In the genomic region with DNA sequence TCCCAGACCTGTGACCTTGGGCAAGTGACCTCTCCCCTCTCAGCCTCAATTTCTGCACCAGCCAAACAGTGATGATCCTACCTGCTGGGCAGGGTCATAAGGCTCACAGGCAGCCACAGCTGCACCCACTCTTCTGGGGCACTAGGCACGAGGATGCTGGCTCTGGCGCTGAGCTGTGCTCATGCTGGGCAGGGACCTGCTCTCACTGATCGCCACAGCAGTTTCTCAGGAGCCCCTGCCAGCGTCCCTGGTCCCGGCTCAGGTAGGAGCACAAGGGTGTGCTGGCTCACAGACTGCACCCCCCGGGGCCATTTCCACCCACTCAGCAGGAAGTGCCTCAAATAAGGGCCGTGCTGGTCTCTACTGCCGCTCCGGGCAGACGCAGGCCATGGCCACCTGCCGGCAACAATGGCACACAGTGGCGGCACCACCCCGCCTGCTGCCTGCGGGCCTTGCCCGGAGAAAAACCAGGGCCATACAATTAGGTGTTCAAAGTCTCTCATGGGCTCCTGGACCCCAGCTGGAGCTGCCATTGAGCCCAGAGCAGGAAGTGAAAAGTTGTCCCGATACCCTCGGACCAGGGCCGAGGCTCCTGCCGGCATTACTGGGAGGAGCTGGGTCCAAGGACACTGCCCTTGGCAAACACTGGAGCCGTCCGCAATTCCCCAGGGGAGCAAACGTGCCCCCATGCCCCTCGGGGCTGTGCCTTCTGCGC, we compare ENCODE assay signal across 1 cellular context.
TF ChIP-seq lines count a peak whose summit lies in the region.

No MANE protein-coding gene starts in this region.

TF ChIP-seq in WTC11, 78 proteins besides CTCF, POLR2A, EP300 and RAD21:
- TF ChIP-seq GABPB1 (CRISPR knock-in tag; IDR thresholded peaks at IDR 0.05): 0 out of 2 replicates have a peak, but pooled peaks have one; percentile 7
- TF ChIP-seq SMAD3 (CRISPR knock-in tag; IDR thresholded peaks at IDR 0.05; ENCODE audit: borderline replicate concordance): no peak
